In the genomic region with DNA sequence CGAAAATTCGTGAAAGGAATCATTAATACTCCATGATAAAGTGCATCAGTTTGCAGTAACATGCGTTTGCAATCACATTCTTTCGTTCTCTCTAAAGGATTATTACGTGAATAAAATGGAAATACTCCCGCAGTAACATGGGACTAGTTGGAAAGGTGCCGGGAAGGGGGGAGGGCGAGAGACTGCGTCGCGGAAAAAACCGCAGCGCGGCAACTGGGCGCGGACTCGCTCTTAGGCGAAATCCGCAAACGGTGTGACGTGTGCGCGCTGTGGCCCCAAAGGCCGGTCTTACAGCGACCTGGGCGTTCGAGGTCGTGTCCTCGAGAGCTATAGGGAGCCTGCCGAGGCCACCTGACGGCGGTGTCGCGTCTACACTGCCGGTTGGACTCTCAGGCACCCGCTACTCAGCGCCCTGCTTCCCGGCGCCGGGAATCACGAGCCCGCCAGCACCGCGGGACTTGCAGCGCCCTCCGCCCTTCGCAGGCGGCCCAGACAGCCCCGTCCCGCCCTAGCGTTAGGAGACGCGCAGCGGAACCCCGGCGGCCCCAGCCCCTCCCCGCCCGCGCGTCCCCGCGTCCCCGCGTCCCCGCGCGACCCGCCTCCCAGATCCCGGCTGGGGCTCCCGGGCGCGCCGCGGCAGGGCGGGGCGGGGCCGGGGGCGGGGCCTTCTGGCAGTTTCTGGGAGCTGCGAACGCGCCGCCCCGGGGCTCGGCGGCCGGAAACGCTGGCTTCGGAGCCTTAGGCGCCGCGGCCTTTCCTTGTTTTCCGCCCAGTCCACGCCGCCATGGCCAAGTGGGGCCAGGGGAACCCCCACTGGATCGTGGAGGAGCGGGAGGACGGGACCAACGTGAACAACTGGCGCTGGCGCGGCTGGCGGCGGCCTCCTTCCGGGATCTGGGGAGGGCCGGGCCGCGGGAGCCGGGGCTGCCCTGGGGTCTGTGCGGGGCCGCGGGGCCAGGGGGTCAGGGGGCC, we compare ENCODE assay signal across 1 cellular context.
TF ChIP-seq lines count a peak whose summit lies in the region.

No MANE protein-coding gene starts in this region.

TF ChIP-seq in GM23338, 12 proteins besides CTCF, POLR2A, EP300 and RAD21:
- TF ChIP-seq ZNF331 (CRISPR knock-in tag; IDR thresholded peaks at IDR 0.05; ENCODE audit: low read depth) (no peak), EZH2 (IDR thresholded peaks at IDR 0.05; ENCODE audit: low read depth, unreplicated experiment) (no peak), STAT1 (IDR thresholded peaks at IDR 0.05; ENCODE audit: unreplicated experiment) (no peak), EZH2phosphoT487 (IDR thresholded peaks at IDR 0.05; ENCODE audit: unreplicated experiment) (no peak), NANOG (IDR thresholded peaks at IDR 0.05; ENCODE audit: borderline replicate concordance) (no peak), CREB1 (CRISPR knock-in tag; IDR thresholded peaks at IDR 0.05; ENCODE audit: low read depth) (peak; percentile 63), JUNB (IDR thresholded peaks at IDR 0.05; ENCODE audit: unreplicated experiment) (no peak), ZNF114 (CRISPR knock-in tag; IDR thresholded peaks at IDR 0.05) (no peak), POLR2AphosphoS5 (IDR thresholded peaks at IDR 0.05; ENCODE audit: low read depth) (peak; percentile 82)
- TF ChIP-seq, protein P1, sequence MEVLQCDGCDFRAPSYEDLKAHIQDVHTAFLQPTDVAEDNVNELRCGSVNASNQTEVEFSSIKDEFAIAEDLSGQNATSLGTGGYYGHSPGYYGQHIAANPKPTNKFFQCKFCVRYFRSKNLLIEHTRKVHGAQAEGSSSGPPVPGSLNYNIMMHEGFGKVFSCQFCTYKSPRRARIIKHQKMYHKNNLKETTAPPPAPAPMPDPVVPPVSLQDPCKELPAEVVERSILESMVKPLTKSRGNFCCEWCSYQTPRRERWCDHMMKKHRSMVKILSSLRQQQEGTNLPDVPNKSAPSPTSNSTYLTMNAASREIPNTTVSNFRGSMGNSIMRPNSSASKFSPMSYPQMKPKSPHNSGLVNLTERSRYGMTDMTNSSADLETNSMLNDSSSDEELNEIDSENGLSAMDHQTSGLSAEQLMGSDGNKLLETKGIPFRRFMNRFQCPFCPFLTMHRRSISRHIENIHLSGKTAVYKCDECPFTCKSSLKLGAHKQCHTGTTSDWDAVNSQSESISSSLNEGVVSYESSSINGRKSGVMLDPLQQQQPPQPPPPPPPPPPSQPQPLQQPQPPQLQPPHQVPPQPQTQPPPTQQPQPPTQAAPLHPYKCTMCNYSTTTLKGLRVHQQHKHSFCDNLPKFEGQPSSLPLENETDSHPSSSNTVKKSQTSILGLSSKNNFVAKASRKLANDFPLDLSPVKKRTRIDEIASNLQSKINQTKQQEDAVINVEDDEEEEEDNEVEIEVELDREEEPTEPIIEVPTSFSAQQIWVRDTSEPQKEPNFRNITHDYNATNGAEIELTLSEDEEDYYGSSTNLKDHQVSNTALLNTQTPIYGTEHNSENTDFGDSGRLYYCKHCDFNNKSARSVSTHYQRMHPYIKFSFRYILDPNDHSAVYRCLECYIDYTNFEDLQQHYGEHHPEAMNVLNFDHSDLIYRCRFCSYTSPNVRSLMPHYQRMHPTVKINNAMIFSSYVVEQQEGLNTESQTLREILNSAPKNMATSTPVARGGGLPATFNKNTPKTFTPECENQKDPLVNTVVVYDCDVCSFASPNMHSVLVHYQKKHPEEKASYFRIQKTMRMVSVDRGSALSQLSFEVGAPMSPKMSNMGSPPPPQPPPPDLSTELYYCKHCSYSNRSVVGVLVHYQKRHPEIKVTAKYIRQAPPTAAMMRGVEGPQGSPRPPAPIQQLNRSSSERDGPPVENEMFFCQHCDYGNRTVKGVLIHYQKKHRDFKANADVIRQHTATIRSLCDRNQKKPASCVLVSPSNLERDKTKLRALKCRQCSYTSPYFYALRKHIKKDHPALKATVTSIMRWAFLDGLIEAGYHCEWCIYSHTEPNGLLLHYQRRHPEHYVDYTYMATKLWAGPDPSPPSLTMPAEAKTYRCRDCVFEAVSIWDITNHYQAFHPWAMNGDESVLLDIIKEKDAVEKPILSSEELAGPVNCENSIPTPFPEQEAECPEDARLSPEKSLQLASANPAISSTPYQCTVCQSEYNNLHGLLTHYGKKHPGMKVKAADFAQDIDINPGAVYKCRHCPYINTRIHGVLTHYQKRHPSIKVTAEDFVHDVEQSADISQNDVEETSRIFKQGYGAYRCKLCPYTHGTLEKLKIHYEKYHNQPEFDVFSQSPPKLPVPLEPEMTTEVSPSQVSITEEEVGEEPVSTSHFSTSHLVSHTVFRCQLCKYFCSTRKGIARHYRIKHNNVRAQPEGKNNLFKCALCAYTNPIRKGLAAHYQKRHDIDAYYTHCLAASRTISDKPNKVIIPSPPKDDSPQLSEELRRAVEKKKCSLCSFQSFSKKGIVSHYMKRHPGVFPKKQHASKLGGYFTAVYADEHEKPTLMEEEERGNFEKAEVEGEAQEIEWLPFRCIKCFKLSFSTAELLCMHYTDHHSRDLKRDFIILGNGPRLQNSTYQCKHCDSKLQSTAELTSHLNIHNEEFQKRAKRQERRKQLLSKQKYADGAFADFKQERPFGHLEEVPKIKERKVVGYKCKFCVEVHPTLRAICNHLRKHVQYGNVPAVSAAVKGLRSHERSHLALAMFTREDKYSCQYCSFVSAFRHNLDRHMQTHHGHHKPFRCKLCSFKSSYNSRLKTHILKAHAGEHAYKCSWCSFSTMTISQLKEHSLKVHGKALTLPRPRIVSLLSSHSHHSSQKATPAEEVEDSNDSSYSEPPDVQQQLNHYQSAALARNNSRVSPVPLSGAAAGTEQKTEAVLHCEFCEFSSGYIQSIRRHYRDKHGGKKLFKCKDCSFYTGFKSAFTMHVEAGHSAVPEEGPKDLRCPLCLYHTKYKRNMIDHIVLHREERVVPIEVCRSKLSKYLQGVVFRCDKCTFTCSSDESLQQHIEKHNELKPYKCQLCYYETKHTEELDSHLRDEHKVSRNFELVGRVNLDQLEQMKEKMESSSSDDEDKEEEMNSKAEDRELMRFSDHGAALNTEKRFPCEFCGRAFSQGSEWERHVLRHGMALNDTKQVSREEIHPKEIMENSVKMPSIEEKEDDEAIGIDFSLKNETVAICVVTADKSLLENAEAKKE (CRISPR knock-in tag; IDR thresholded peaks at IDR 0.05) = no peak
- TF ChIP-seq, protein P2, sequence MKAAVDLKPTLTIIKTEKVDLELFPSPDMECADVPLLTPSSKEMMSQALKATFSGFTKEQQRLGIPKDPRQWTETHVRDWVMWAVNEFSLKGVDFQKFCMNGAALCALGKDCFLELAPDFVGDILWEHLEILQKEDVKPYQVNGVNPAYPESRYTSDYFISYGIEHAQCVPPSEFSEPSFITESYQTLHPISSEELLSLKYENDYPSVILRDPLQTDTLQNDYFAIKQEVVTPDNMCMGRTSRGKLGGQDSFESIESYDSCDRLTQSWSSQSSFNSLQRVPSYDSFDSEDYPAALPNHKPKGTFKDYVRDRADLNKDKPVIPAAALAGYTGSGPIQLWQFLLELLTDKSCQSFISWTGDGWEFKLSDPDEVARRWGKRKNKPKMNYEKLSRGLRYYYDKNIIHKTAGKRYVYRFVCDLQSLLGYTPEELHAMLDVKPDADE (IDR thresholded peaks at IDR 0.05) = peak; percentile 43; the same call in 1 of the 2 replicates
- TF ChIP-seq, protein P3, sequence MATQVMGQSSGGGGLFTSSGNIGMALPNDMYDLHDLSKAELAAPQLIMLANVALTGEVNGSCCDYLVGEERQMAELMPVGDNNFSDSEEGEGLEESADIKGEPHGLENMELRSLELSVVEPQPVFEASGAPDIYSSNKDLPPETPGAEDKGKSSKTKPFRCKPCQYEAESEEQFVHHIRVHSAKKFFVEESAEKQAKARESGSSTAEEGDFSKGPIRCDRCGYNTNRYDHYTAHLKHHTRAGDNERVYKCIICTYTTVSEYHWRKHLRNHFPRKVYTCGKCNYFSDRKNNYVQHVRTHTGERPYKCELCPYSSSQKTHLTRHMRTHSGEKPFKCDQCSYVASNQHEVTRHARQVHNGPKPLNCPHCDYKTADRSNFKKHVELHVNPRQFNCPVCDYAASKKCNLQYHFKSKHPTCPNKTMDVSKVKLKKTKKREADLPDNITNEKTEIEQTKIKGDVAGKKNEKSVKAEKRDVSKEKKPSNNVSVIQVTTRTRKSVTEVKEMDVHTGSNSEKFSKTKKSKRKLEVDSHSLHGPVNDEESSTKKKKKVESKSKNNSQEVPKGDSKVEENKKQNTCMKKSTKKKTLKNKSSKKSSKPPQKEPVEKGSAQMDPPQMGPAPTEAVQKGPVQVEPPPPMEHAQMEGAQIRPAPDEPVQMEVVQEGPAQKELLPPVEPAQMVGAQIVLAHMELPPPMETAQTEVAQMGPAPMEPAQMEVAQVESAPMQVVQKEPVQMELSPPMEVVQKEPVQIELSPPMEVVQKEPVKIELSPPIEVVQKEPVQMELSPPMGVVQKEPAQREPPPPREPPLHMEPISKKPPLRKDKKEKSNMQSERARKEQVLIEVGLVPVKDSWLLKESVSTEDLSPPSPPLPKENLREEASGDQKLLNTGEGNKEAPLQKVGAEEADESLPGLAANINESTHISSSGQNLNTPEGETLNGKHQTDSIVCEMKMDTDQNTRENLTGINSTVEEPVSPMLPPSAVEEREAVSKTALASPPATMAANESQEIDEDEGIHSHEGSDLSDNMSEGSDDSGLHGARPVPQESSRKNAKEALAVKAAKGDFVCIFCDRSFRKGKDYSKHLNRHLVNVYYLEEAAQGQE (IDR thresholded peaks at IDR 0.05; ENCODE audit: unreplicated experiment) = no peak
